10 cellular contexts compared by ENCODE assay signal in genomic region chr11:13883042-13883441, GRCh38.
DNase-seq lines count a peak whose midpoint lies in the region; ATAC-seq and TF ChIP-seq lines count a peak whose summit lies in the region.
"Had no signal": no experiment of that assay in that cellular context is flagged by ENCODE, and none has a peak within 500 bp of the region (broad histone marks: within the 10 kb centered on the region; RNA-seq: fewer than 3 reads in every experiment).

No MANE protein-coding gene starts in this region.

- DNase-seq in activated CD4-positive, alpha-beta T cell treated with anti-CD3 and anti-CD28 coated beads for 48 hours = peak; percentile 31
- DNase-seq in activated CD4-positive, alpha-beta T cell treated with anti-CD3 and anti-CD28 coated beads for 4 hours = no peak
- DNase-seq in NCI-H187 treated with DMSO at 0.1 percent for 48 hours (lab: John Stamatoyannopoulos, UW) = peak; percentile 79
- peak; percentile 41 for DNase-seq in renal cortical epithelial cell (ENCODE audit: low read depth)
- DNase-seq in activated gamma-delta T cell (lab: John Stamatoyannopoulos, UW) = no peak
- no peak for DNase-seq in T1000 (lab: John Stamatoyannopoulos, UW)
- no peak for DNase-seq in GM13976 (ENCODE audit: low spot score)
- DNase-seq: ACHN, GF-D8 had no signal

- in situ Hi-C loops in GM13976 (cut with MboI; ENCODE audit: low sequenced_read_pairs, unreplicated experiment) = no loop called here

- TF ChIP-seq CTCF in GM13976 (IDR thresholded peaks at IDR 0.05; ENCODE audit: borderline replicate concordance, control extremely low read depth, extremely low read depth, insufficient read depth, missing control alignments) = no peak

- peak; percentile 59 for ATAC-seq in HG02571 (IDR thresholded peaks at IDR 0.05; ENCODE audit: unreplicated experiment)

Comparison
In these comparisons a context has a peak if more than half of its experiments do, and no peak if none do; other contexts are left out.
1. DNase-seq: peak in activated CD4-positive, alpha-beta T cell treated with anti-CD3 and anti-CD28 coated beads for 48 hours (single experiment), NCI-H187 treated with DMSO at 0.1 percent for 48 hours (single experiment) and renal cortical epithelial cell (single experiment); none in activated CD4-positive, alpha-beta T cell treated with anti-CD3 and anti-CD28 coated beads for 4 hours (0 of 2), activated gamma-delta T cell (single experiment), T1000 (single experiment) and GM13976 (single experiment).